In genomic region chr3:113946831-113947230, GRCh38 we compare ENCODE assay signal across 8 cellular contexts. TPM values are rescaled to one million over a fixed set of nuclear protein-coding genes. Genes with fewer than 3 reads are reported as not detected.
DNase-seq lines count a peak whose midpoint lies in the region; ATAC-seq and TF ChIP-seq lines count a peak whose summit lies in the region.

No MANE protein-coding gene starts in this region.

- ATAC-seq in SK-N-SH treated with all-trans-retinoic acid at 6 μM for 48 hours, result no peak
- no peak for ATAC-seq in activated CD8-positive, alpha-beta T cell treated with anti-CD3 and anti-CD28 coated beads, Interleukin-2, amount 10 ng/mL, durations not matched to agents 7 days and 5 days
- no peak for ATAC-seq in stimulated activated naive B cell treated with anti-CD40 and anti-IgM and Interleukin-4, amounts not matched to agents 10 μg/mL and 1 μg/mL and 100 μg/mL, for 72 hours (replicated peaks)
- ATAC-seq in HG03457 (IDR thresholded peaks at IDR 0.05; ENCODE audit: unreplicated experiment), result no peak

- no peaks in the 10 kb centered on the region for H4K20me1 ChIP-seq in SK-N-SH (ENCODE audit: insufficient read depth)

- H3K9me2 ChIP-seq in SK-N-SH, result no peaks in the 10 kb centered on the region

- H3K4me3 ChIP-seq in SK-N-SH (ENCODE audit: low read depth in 2 of 2, low read length in 1 of 2), result peak overlapping the region; percentile 75 to 88
- H3K4me3 ChIP-seq in iPS-18a (ENCODE audit: low read length), result peak overlapping the region; percentile 65

- H3K27ac ChIP-seq in SK-N-SH (ENCODE audit: low read depth in 2 of 2, low read length in 1 of 2), result no peak overlapping the region; a peak in 2 of 4 replicates
- no peak overlapping the region for H3K27ac ChIP-seq in iPS-18a (ENCODE audit: low read length)

- peak overlapping the region; percentile 66 for H3K4me2 ChIP-seq in SK-N-SH

- no peak for DNase-seq in SK-N-SH
- DNase-seq in activated CD8-positive, alpha-beta T cell treated with anti-CD3 and anti-CD28 coated beads, Interleukin-2, amount 10 ng/mL, durations not matched to agents 7 days and 5 days, result no peak
- no peak for DNase-seq in stimulated activated naive B cell treated with anti-CD40 and anti-IgM and Interleukin-4, amounts not matched to agents 10 μg/mL and 1 μg/mL and 100 μg/mL, for 72 hours
- no peak for DNase-seq in NCI-H2029 (lab: John Stamatoyannopoulos, UW)
- DNase-seq in glomerular visceral epithelial cell (ENCODE audit: extremely low spot score), result no peak

- no peaks in the 10 kb centered on the region for H3K36me3 Mint-ChIP-seq in activated CD8-positive, alpha-beta T cell treated with anti-CD3 and anti-CD28 coated beads, Interleukin-2, amount 10 ng/mL, durations not matched to agents 7 days and 5 days (ENCODE audit: low read depth)
- H3K36me3 Mint-ChIP-seq in stimulated activated naive B cell treated with anti-CD40 and anti-IgM and Interleukin-4, amounts not matched to agents 10 μg/mL and 1 μg/mL and 100 μg/mL, for 72 hours, result no peaks in the 10 kb centered on the region

- no peaks in the 10 kb centered on the region; a peak in 2 of 4 replicates for H3K4me1 ChIP-seq in SK-N-SH (ENCODE audit: control insufficient read depth in 1 of 2, insufficient read depth in 2 of 2, low read depth in 1 of 2, low read length in 1 of 2)
- peaks cover 11% of the 10 kb centered on the region for H3K4me1 ChIP-seq in iPS-18a (ENCODE audit: control insufficient read depth, low read depth, low read length)

- POLR2A ChIA-PET in SK-N-SH (lab: Yijun Ruan, JAX), result no interaction called here
- POLR2A ChIA-PET in activated CD8-positive, alpha-beta T cell treated with anti-CD3 and anti-CD28 coated beads, Interleukin-2, amount 10 ng/mL, durations not matched to agents 7 days and 5 days (lab: Charles Lee), result no interaction called here

- no peaks in the 10 kb centered on the region for H3K79me2 ChIP-seq in SK-N-SH (ENCODE audit: insufficient read depth)

- H3K27ac Mint-ChIP-seq in activated CD8-positive, alpha-beta T cell treated with anti-CD3 and anti-CD28 coated beads, Interleukin-2, amount 10 ng/mL, durations not matched to agents 7 days and 5 days, result no peak overlapping the region
- H3K27ac Mint-ChIP-seq in stimulated activated naive B cell treated with anti-CD40 and anti-IgM and Interleukin-4, amounts not matched to agents 10 μg/mL and 1 μg/mL and 100 μg/mL, for 72 hours, result peak overlapping the region; percentile 89

- no peak for TF ChIP-seq EP300 in SK-N-SH (IDR thresholded peaks at IDR 0.05; ENCODE audit: borderline replicate concordance in 1 of 2, low read depth in 1 of 2, low read length in 1 of 2)

- CTCF ChIA-PET in SK-N-SH (lab: Yijun Ruan, JAX), result no interaction called here
- CTCF ChIA-PET in activated CD8-positive, alpha-beta T cell treated with anti-CD3 and anti-CD28 coated beads, Interleukin-2, amount 10 ng/mL, durations not matched to agents 7 days and 5 days (lab: Charles Lee), result no interaction called here

- WGBS in SK-N-SH (ENCODE audit: low lambda C conversion rate), result 72% methylated on average over 7 of the region's 7 CpGs

- no peak for TF ChIP-seq CTCF in SK-N-SH (IDR thresholded peaks at IDR 0.05)

- H2AFZ ChIP-seq in SK-N-SH (ENCODE audit: low read depth), result peak overlapping the region; percentile 91

- H3K27me3 Mint-ChIP-seq in activated CD8-positive, alpha-beta T cell treated with anti-CD3 and anti-CD28 coated beads, Interleukin-2, amount 10 ng/mL, durations not matched to agents 7 days and 5 days (ENCODE audit: low read depth), result peaks cover 36% of the 10 kb centered on the region
- H3K27me3 Mint-ChIP-seq in stimulated activated naive B cell treated with anti-CD40 and anti-IgM and Interleukin-4, amounts not matched to agents 10 μg/mL and 1 μg/mL and 100 μg/mL, for 72 hours, result peaks cover 0 to 4% of the 10 kb centered on the region in 2 donors

- peaks cover 3% of the 10 kb centered on the region for H3F3A ChIP-seq in SK-N-SH (replicated peaks; ENCODE audit: insufficient read depth)

- H3K36me3 ChIP-seq in SK-N-SH (replicated peaks in 1 of 2; ENCODE audit: control insufficient read depth in 1 of 2, insufficient read depth in 2 of 2, low read length in 1 of 2), result no peaks in the 10 kb centered on the region
- no peaks in the 10 kb centered on the region for H3K36me3 ChIP-seq in iPS-18a (ENCODE audit: control insufficient read depth, low read depth, low read length)

- no peak for TF ChIP-seq RAD21 in SK-N-SH (IDR thresholded peaks at IDR 0.05; ENCODE audit: low read length)

- H3K9me3 Mint-ChIP-seq in activated CD8-positive, alpha-beta T cell treated with anti-CD3 and anti-CD28 coated beads, Interleukin-2, amount 10 ng/mL, durations not matched to agents 7 days and 5 days (ENCODE audit: insufficient read depth), result no peaks in the 10 kb centered on the region
- H3K9me3 Mint-ChIP-seq in stimulated activated naive B cell treated with anti-CD40 and anti-IgM and Interleukin-4, amounts not matched to agents 10 μg/mL and 1 μg/mL and 100 μg/mL, for 72 hours, result no peaks in the 10 kb centered on the region

- H3K4me3 Mint-ChIP-seq in activated CD8-positive, alpha-beta T cell treated with anti-CD3 and anti-CD28 coated beads, Interleukin-2, amount 10 ng/mL, durations not matched to agents 7 days and 5 days, result peak overlapping the region; percentile 73
- H3K4me3 Mint-ChIP-seq in stimulated activated naive B cell treated with anti-CD40 and anti-IgM and Interleukin-4, amounts not matched to agents 10 μg/mL and 1 μg/mL and 100 μg/mL, for 72 hours, result peak overlapping the region; percentile 84 to 85

- H3K27me3 ChIP-seq in SK-N-SH (ENCODE audit: insufficient read depth), result no peaks in the 10 kb centered on the region
- H3K27me3 ChIP-seq in iPS-18a (ENCODE audit: control insufficient read depth, insufficient read depth, low read length), result peaks cover 28% of the 10 kb centered on the region

- H3K9ac ChIP-seq in SK-N-SH (peak overlapping the region; percentile 57; the same call in 1 of the 2 replicates), iPS-18a (ENCODE audit: low read length) (peak overlapping the region; percentile 6)

- H3K9me3 ChIP-seq in SK-N-SH (no peaks in the 10 kb centered on the region), iPS-18a (ENCODE audit: control insufficient read depth, low read depth, low read length) (no peaks in the 10 kb centered on the region)

- H3K4me1 Mint-ChIP-seq in activated CD8-positive, alpha-beta T cell treated with anti-CD3 and anti-CD28 coated beads, Interleukin-2, amount 10 ng/mL, durations not matched to agents 7 days and 5 days (ENCODE audit: low read depth), result peaks cover 12% of the 10 kb centered on the region
- peaks cover 9 to 15% of the 10 kb centered on the region in 2 donors for H3K4me1 Mint-ChIP-seq in stimulated activated naive B cell treated with anti-CD40 and anti-IgM and Interleukin-4, amounts not matched to agents 10 μg/mL and 1 μg/mL and 100 μg/mL, for 72 hours

TF ChIP-seq in SK-N-SH, 30 proteins besides CTCF, POLR2A, EP300 and RAD21 (continues in another document):
- TF ChIP-seq IRF3 (IDR thresholded peaks at IDR 0.05; ENCODE audit: low read depth, low read length), result no peak
- no peak for TF ChIP-seq NFIC (IDR thresholded peaks at IDR 0.05; ENCODE audit: borderline replicate concordance)
- TF ChIP-seq FOXJ3 (CRISPR knock-in tag; IDR thresholded peaks at IDR 0.05), result no peak
- no peak for TF ChIP-seq YY1 (IDR thresholded peaks at IDR 0.05; ENCODE audit: low read depth)
- no peak for TF ChIP-seq FOXM1 (IDR thresholded peaks at IDR 0.05; ENCODE audit: low read depth)
- no peak for TF ChIP-seq NRF1 (IDR thresholded peaks at IDR 0.05; ENCODE audit: low read depth, low read length)
- TF ChIP-seq ELF1 (IDR thresholded peaks at IDR 0.05), result no peak
- TF ChIP-seq FOSL2 (IDR thresholded peaks at IDR 0.05; ENCODE audit: borderline replicate concordance, low read depth), result no peak
- no peak for TF ChIP-seq SMC3 (IDR thresholded peaks at IDR 0.05; ENCODE audit: low read depth, low read length)

TF ChIP-seq in SK-N-SH treated with all-trans-retinoic acid at 6 μM for 48 hours, 23 proteins besides CTCF, POLR2A, EP300 and RAD21 (continues in another document):
- TF ChIP-seq, protein P1, sequence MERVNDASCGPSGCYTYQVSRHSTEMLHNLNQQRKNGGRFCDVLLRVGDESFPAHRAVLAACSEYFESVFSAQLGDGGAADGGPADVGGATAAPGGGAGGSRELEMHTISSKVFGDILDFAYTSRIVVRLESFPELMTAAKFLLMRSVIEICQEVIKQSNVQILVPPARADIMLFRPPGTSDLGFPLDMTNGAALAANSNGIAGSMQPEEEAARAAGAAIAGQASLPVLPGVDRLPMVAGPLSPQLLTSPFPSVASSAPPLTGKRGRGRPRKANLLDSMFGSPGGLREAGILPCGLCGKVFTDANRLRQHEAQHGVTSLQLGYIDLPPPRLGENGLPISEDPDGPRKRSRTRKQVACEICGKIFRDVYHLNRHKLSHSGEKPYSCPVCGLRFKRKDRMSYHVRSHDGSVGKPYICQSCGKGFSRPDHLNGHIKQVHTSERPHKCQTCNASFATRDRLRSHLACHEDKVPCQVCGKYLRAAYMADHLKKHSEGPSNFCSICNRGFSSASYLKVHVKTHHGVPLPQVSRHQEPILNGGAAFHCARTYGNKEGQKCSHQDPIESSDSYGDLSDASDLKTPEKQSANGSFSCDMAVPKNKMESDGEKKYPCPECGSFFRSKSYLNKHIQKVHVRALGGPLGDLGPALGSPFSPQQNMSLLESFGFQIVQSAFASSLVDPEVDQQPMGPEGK (CRISPR knock-in tag; IDR thresholded peaks at IDR 0.05; ENCODE audit: borderline replicate concordance), result no peak
- TF ChIP-seq TOX (CRISPR knock-in tag; IDR thresholded peaks at IDR 0.05; ENCODE audit: borderline replicate concordance) (no peak), SNAI2 (CRISPR knock-in tag; IDR thresholded peaks at IDR 0.05) (no peak), OSR1 (CRISPR knock-in tag; IDR thresholded peaks at IDR 0.05) (no peak), GLIS3 (CRISPR knock-in tag; IDR thresholded peaks at IDR 0.05) (no peak), ISL1 (CRISPR knock-in tag; IDR thresholded peaks at IDR 0.05) (no peak), PPARA (CRISPR knock-in tag; IDR thresholded peaks at IDR 0.05; ENCODE audit: borderline replicate concordance) (no peak)
- TF ChIP-seq, protein P2, sequence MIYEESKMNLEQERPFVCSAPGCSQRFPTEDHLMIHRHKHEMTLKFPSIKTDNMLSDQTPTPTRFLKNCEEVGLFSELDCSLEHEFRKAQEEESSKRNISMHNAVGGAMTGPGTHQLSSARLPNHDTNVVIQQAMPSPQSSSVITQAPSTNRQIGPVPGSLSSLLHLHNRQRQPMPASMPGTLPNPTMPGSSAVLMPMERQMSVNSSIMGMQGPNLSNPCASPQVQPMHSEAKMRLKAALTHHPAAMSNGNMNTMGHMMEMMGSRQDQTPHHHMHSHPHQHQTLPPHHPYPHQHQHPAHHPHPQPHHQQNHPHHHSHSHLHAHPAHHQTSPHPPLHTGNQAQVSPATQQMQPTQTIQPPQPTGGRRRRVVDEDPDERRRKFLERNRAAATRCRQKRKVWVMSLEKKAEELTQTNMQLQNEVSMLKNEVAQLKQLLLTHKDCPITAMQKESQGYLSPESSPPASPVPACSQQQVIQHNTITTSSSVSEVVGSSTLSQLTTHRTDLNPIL (CRISPR knock-in tag; IDR thresholded peaks at IDR 0.05; ENCODE audit: low read depth), result no peak

RNA-seq across cellular contexts. Expression of gene ZDHHC23, which starts 1.0 kb away (rescaled TPM):
- polyA plus RNA-seq in SK-N-SH (2012; rRNA removed), result 3.7 and 6.4 TPM in 2 replicates
- 3.3 and 3.7 TPM in 2 replicates for polyA plus RNA-seq in SK-N-SH (2012; cell fraction: cytosol; rRNA removed)
- 8.1 and 16.0 TPM in 2 replicates for polyA plus RNA-seq in SK-N-SH (2012; cell fraction: nucleus; rRNA removed)
- 1 to 10 TPM; 1.8 to 2.1 TPM for total RNA-seq in activated CD8-positive, alpha-beta T cell treated with anti-CD3 and anti-CD28 coated beads, Interleukin-2, amount 10 ng/mL, durations not matched to agents 7 days and 5 days
